ENCODE assay signal across 1 cellular context in genomic region chr6:134436950-134437349, GRCh38.
TF ChIP-seq lines count a peak whose summit lies in the region.

No MANE protein-coding gene starts in this region.

TF ChIP-seq in GM12878, 131 proteins besides CTCF, POLR2A, EP300 and RAD21:
- peak in 1 of 2 experiments; percentile 65; a peak in 1 of 4 replicates for TF ChIP-seq CEBPB (IDR thresholded peaks at IDR 0.05; ENCODE audit: borderline replicate concordance in 1 of 2, low read depth in 2 of 2, low read length in 2 of 2)
- no peak for TF ChIP-seq LARP7 (IDR thresholded peaks at IDR 0.05)
